Comparison of ENCODE assay signal across 8 cellular contexts in the genomic region with DNA sequence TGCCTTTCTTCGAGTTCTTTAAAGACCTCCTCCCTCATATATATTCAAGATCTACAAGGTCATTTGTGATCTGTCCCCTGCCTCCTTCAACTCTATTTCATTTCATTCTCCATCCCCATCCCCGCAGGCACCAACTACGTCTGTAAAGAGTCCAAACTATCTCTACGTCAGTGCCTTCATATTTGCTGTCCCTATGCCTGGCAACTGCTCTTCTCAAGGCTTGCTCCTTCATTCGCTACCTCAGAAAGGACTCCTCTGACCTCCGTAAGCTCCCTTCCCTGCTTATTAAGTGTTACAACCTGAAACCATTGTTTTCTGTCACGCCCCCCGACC. TPM values are rescaled to one million over a fixed set of nuclear protein-coding genes. Genes with fewer than 3 reads are reported as not detected.
DNase-seq lines count a peak whose midpoint lies in the region; ATAC-seq and TF ChIP-seq lines count a peak whose summit lies in the region.

No MANE protein-coding gene starts in this region.

- peaks cover 17% of the 10 kb centered on the region for H3K4me1 ChIP-seq in psoas muscle

- peaks cover 63% of the 10 kb centered on the region for H3K4me1 Mint-ChIP-seq in activated T-cell treated with anti-CD3 and anti-CD28 coated beads, Interleukin-2, amount 50 U/mL, for 24 hours (ENCODE audit: low read depth)

- no peaks in the 10 kb centered on the region for H3K27me3 ChIP-seq in psoas muscle (ENCODE audit: insufficient read depth in 3 of 3, low read length in 2 of 3)

- peak overlapping the region; percentile 88 for H3K4me3 ChIP-seq in fibroblast of pulmonary artery (replicated peaks; ENCODE audit: low read depth, low read length)
- peak overlapping the region; percentile 84 for H3K4me3 ChIP-seq in psoas muscle

- H3K9me3 Mint-ChIP-seq in activated T-cell treated with anti-CD3 and anti-CD28 coated beads, Interleukin-2, amount 50 U/mL, for 24 hours, result no peaks in the 10 kb centered on the region

- H3K4me3 Mint-ChIP-seq in activated T-cell treated with anti-CD3 and anti-CD28 coated beads, Interleukin-2, amount 50 U/mL, for 24 hours, result peak overlapping the region; percentile 92

- TF ChIP-seq CTCF in fibroblast of pulmonary artery (IDR thresholded peaks at IDR 0.05; ENCODE audit: low read length, missing control alignments) (no peak), psoas muscle (IDR thresholded peaks at IDR 0.05) (no peak)

- no peak overlapping the region for H3K27ac ChIP-seq in psoas muscle

- intact Hi-C loops in psoas muscle (cut with DNase I), result loop anchor here in 1 of 2 donors (5.0 kb wide), 1 partner anchor 172 kb away; a partner anchor contains a TSS

- no peak for DNase-seq in activated T-cell treated with anti-CD3 and anti-CD28 coated beads, Interleukin-2, amount 50 U/mL, for 24 hours
- DNase-seq in activated T-cell treated with anti-CD3 and anti-CD28 coated beads for 4 hours, result no peak
- no peak for DNase-seq in fibroblast of pulmonary artery (ENCODE audit: low read depth)
- no peak for DNase-seq in psoas muscle
- no peak for DNase-seq in GM19240 (ENCODE audit: insufficient read length, low spot score)

- H3K9me3 ChIP-seq in psoas muscle, result no peaks in the 10 kb centered on the region

- H3K36me3 ChIP-seq in psoas muscle (ENCODE audit: insufficient read depth in 1 of 2, low read depth in 1 of 2), result peaks cover 0 to 42% of the 10 kb centered on the region in 2 donors

- no peaks in the 10 kb centered on the region for H3K27me3 Mint-ChIP-seq in activated T-cell treated with anti-CD3 and anti-CD28 coated beads, Interleukin-2, amount 50 U/mL, for 24 hours

- peak overlapping the region; percentile 98 for H3K27ac Mint-ChIP-seq in activated T-cell treated with anti-CD3 and anti-CD28 coated beads, Interleukin-2, amount 50 U/mL, for 24 hours

- WGBS in psoas muscle, 3 donors, result 2 to 4% (median 3%) methylated on average over 8 of the region's 8 CpGs

- peaks cover 69% of the 10 kb centered on the region for H3K36me3 Mint-ChIP-seq in activated T-cell treated with anti-CD3 and anti-CD28 coated beads, Interleukin-2, amount 50 U/mL, for 24 hours (ENCODE audit: low read depth)

- ATAC-seq in SK-N-SH treated with all-trans-retinoic acid at 6 μM for 48 hours, result peak; percentile 49
- ATAC-seq in psoas muscle, result peak in 3 of 4 donors; percentile 5 to 35 (median 11)
- no peak for ATAC-seq in HG03342 (IDR thresholded peaks at IDR 0.05; ENCODE audit: unreplicated experiment)
- ATAC-seq in GM21528 (IDR thresholded peaks at IDR 0.05; ENCODE audit: low FRiP score, unreplicated experiment), result no peak

TF ChIP-seq in SK-N-SH treated with all-trans-retinoic acid at 6 μM for 48 hours, 23 proteins besides CTCF, POLR2A, EP300 and RAD21:
- TF ChIP-seq OSR1 (CRISPR knock-in tag; IDR thresholded peaks at IDR 0.05), result no peak

RNA-seq across cellular contexts. Expression of a gene that starts 0.7 kb away (rescaled TPM):
- total RNA-seq in psoas muscle, result 10 to 100 TPM; 13.4 to 28.9 (median 22.0) TPM
- polyA plus RNA-seq in psoas muscle, result 10 to 100 TPM; 22.9 to 57.1 (median 53.3) TPM

RNA-seq across cellular contexts. Expression of a gene that starts 39.9 kb away (rescaled TPM):
- 10 to 100 TPM; 35.1 to 60.1 (median 42.3) TPM for total RNA-seq in psoas muscle
- 10 to 100 TPM; 40.7 to 64.8 (median 44.0) TPM for polyA plus RNA-seq in psoas muscle

RNA-seq across cellular contexts. Expression of a gene that starts 59.1 kb away (rescaled TPM):
- 1 to 10 TPM; 1.5 to 4.0 (median 3.6) TPM for total RNA-seq in psoas muscle
- polyA plus RNA-seq in psoas muscle, result 1 to 10 TPM in 2 of 3 donors, under 1 TPM in 1; 0.97 to 2.2 (median 1.3) TPM

Comparison
In these comparisons a context has a peak if more than half of its experiments do, and no peak if none do; other contexts are left out.
1. ATAC-seq: peak in SK-N-SH treated with all-trans-retinoic acid at 6 μM for 48 hours (single experiment) and psoas muscle (3 of 4); none in HG03342 (single experiment) and GM21528 (single experiment).